Comparison of ENCODE assay signal across 1 cellular context in the genomic region with DNA sequence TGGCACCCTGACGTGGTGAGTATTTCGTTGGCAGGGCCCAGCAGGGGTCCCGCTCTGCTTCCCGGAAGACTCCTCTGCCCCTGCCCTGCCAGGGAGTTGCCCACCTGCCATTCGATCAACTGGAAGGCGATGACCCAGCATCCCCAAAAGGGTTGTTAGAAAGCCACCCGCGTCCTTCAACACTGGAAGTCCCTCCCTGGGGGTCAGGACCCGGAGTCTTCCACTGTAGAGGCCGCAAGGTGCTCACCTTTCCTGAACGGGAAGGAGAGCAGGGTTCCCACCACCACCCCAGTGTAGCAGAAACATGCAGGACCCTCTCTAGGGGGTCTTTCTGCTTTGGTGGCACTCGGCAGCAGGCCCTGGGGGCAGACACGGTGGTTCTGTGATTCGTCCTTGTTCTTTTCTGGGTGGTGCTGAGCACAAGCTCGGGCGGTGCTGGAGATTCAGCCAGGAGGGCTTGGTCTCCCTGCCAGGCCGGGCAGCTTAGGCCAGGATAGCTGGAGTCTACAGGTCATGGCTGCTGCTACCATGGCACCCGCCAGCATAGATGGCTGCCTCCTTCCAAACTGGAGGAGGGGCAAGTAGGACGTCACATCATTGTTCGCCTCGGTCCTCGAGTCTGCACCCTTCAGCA.
TF ChIP-seq lines count a peak whose summit lies in the region.

No MANE protein-coding gene starts in this region.

TF ChIP-seq in IMR-90, 13 proteins besides CTCF, POLR2A, EP300 and RAD21 (continued from another document):
- TF ChIP-seq, protein P1, sequence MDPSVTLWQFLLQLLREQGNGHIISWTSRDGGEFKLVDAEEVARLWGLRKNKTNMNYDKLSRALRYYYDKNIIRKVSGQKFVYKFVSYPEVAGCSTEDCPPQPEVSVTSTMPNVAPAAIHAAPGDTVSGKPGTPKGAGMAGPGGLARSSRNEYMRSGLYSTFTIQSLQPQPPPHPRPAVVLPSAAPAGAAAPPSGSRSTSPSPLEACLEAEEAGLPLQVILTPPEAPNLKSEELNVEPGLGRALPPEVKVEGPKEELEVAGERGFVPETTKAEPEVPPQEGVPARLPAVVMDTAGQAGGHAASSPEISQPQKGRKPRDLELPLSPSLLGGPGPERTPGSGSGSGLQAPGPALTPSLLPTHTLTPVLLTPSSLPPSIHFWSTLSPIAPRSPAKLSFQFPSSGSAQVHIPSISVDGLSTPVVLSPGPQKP (IDR thresholded peaks at IDR 0.05; ENCODE audit: borderline replicate concordance, low read depth, low read length): no peak
- no peak for TF ChIP-seq RFX5 (IDR thresholded peaks at IDR 0.05; ENCODE audit: low read depth, low read length)
